In genomic region chr9:20300430-20301115, GRCh38 we compare ENCODE assay signal across 22 cellular contexts.
DNase-seq lines count a peak whose midpoint lies in the region; ATAC-seq, FAIRE-seq and TF ChIP-seq lines count a peak whose summit lies in the region.
"Had no signal": no experiment of that assay in that cellular context is flagged by ENCODE, and none has a peak within 500 bp of the region (broad histone marks: within the 10 kb centered on the region; RNA-seq: fewer than 3 reads in every experiment).

No MANE protein-coding gene starts in this region.

- H3K36me3 ChIP-seq in GM23248 (ENCODE audit: low read depth) (no peaks in the 10 kb centered on the region), H1 (ENCODE audit: control insufficient read depth in 2 of 4, insufficient read depth in 4 of 4, low read length in 3 of 4) (no peaks in the 10 kb centered on the region), neural progenitor cell (no peaks in the 10 kb centered on the region)
- H3K36me3 ChIP-seq: BLaER1 treated with 17β-estradiol and CSF1 and Interleukin-3, amounts not matched to agents 10 nM and 100 nM; Peyer's patch had no signal

- WGBS in GM23248 (ENCODE audit: low coverage in 1 of 2, low lambda C conversion rate in 2 of 2, missing lambda C conversion rate in 2 of 2), 2 experiments, result 2 to 7% methylated on average over 2 of the region's 2 CpGs
- WGBS in H1 (ENCODE audit: extremely low coverage in 1 of 2, insufficient coverage in 1 of 2, insufficient read length in 1 of 2, insufficient replicate concordance in 2 of 2, low coverage in 1 of 2, low lambda C conversion rate in 2 of 2, missing lambda C conversion rate in 1 of 2), 2 experiments, result 63% methylated on average over 2 of the region's 2 CpGs; no CpG with 5 or more reads in 1 of the 2 experiments

- H3K79me2 ChIP-seq in GM23248 (ENCODE audit: insufficient read depth), result no peaks in the 10 kb centered on the region
- H3K79me2 ChIP-seq in H1 (ENCODE audit: control insufficient read depth in 1 of 2, insufficient read depth in 2 of 2, low read length in 2 of 2), result no peaks in the 10 kb centered on the region
- no peaks in the 10 kb centered on the region for H3K79me2 ChIP-seq in neural progenitor cell (ENCODE audit: low read depth)

- peak overlapping the region; percentile 100 for H2BK20ac ChIP-seq in H1 (ENCODE audit: low read length)

- H3K23ac ChIP-seq in H1 (ENCODE audit: insufficient read length), result no peak overlapping the region

- TF ChIP-seq CTCF in H1 (IDR thresholded peaks at IDR 0.05; ENCODE audit: control extremely low read depth in 1 of 3, insufficient read depth in 1 of 3, low read depth in 1 of 3, low read length in 3 of 3) (no peak), neural progenitor cell (IDR thresholded peaks at IDR 0.05) (no peak)

- DNase-seq in activated CD4-positive, alpha-beta T cell treated with anti-CD3 and anti-CD28 coated beads for 36 hours, result no peak
- DNase-seq in activated CD4-positive, alpha-beta T cell treated with anti-CD3 and anti-CD28 coated beads, Interleukin-2, amount 50 U/mL, for 48 hours, result no peak
- DNase-seq in GM23248 (peak; percentile 28), H1 (ENCODE audit: low read depth in 1 of 2, low spot score in 2 of 2) (no peak), neural progenitor cell (ENCODE audit: low spot score) (no peak), HPDE6-E6E7 (ENCODE audit: extremely low spot score) (no peak)
- no peak for DNase-seq in stimulated activated CD4-positive, alpha-beta T cell treated with anti-CD3 and anti-CD28 coated beads, Interleukin-4, amount 100 ng/mL, for 1 hour
- DNase-seq: Caco-2, DMS53, HFFc6, MM.1S, NCI-H1105 treated with DMSO at 0.1 percent for 48 hours, NCI-H1930, NCI-H2171, NCI-H774, Peyer's patch, SHP77 treated with DMSO at 0.1 percent for 48 hours had no signal

- no peak for TF ChIP-seq POLR2A in H1 (IDR thresholded peaks at IDR 0.05; ENCODE audit: control extremely low read depth in 1 of 2, low read depth in 2 of 2, low read length in 2 of 2)

- CTCF ChIA-PET in activated CD4-positive, alpha-beta T cell treated with anti-CD3 and anti-CD28 coated beads for 36 hours (lab: Charles Lee), result interaction anchor here (1.1 kb wide), 1 partner anchor 10 kb away, joined by 3 read pairs; no protein-coding TSS in a partner anchor
- CTCF ChIA-PET in H1 (lab: Charles Lee; ENCODE audit: partially characterized antibody), result interaction anchor here (0.6 to 1.2 kb wide), 4 partner anchors 10 to 346 kb away, joined by 3 to 6 read pairs (median 4); no protein-coding TSS in a partner anchor

- no peaks in the 10 kb centered on the region for H3K27me3 Mint-ChIP-seq in activated CD4-positive, alpha-beta T cell treated with anti-CD3 and anti-CD28 coated beads for 36 hours
- peaks cover 3% of the 10 kb centered on the region for H3K27me3 Mint-ChIP-seq in neural progenitor cell (ENCODE audit: insufficient read depth, low read depth)

- no peaks in the 10 kb centered on the region for H3K79me1 ChIP-seq in H1 (ENCODE audit: low read depth, low read length)

- FAIRE-seq in H1 (lab: Jason Lieb, UNC), result no peak
- FAIRE-seq: GM12878, GM18507 had no signal

- H3K27me3 ChIP-seq in GM23248 (replicated peaks; ENCODE audit: insufficient read depth), result no peaks in the 10 kb centered on the region
- H3K27me3 ChIP-seq in H1 (replicated peaks in 1 of 4; ENCODE audit: control insufficient read depth in 3 of 4, extremely low read depth in 1 of 4, insufficient read depth in 3 of 4, low read length in 3 of 4), result no peaks in the 10 kb centered on the region
- no peaks in the 10 kb centered on the region for H3K27me3 ChIP-seq in neural progenitor cell
- H3K27me3 ChIP-seq: BLaER1 treated with 17β-estradiol and CSF1 and Interleukin-3, amounts not matched to agents 10 nM and 100 nM; Peyer's patch had no signal

- intact Hi-C loops in activated CD4-positive, alpha-beta T cell treated with anti-CD3 and anti-CD28 coated beads for 36 hours (cut with DNase I, micrococcal nuclease), result no loop called here

- H3K9me3 Mint-ChIP-seq in activated CD4-positive, alpha-beta T cell treated with anti-CD3 and anti-CD28 coated beads for 36 hours (ENCODE audit: low read depth), result no peaks in the 10 kb centered on the region
- no peaks in the 10 kb centered on the region for H3K9me3 Mint-ChIP-seq in neural progenitor cell
- H3K9me3 Mint-ChIP-seq: HFFc6 had no signal

- H3K9ac ChIP-seq in GM23248 (no peak overlapping the region), H1 (replicated peaks in 1 of 4; ENCODE audit: extremely low read depth in 1 of 4, low read depth in 3 of 4, low read length in 3 of 4) (no peak overlapping the region), neural progenitor cell (no peak overlapping the region)
- H3K9ac ChIP-seq: BLaER1 treated with 17β-estradiol and CSF1 and Interleukin-3, amounts not matched to agents 10 nM and 100 nM had no signal

- no peak overlapping the region for H3K27ac ChIP-seq in GM23248
- peak overlapping the region; percentile 37; the same call in 1 of the 2 replicates for H3K27ac ChIP-seq in H1 (ENCODE audit: low read depth, low read length)
- H3K27ac ChIP-seq in neural progenitor cell, result no peak overlapping the region
- H3K27ac ChIP-seq: 22Rv1; BLaER1 treated with 17β-estradiol and CSF1 and Interleukin-3, amounts not matched to agents 10 nM and 100 nM; Peyer's patch had no signal

- in situ Hi-C loops in GM23248 (cut with MboI), result no loop called here

- ATAC-seq in activated CD4-positive, alpha-beta T cell treated with anti-CD3 and anti-CD28 coated beads for 36 hours, result no peak
- ATAC-seq in GM21528 (IDR thresholded peaks at IDR 0.05; ENCODE audit: low FRiP score, unreplicated experiment), result no peak
- ATAC-seq: GM12878 had no signal

- peaks cover 17% of the 10 kb centered on the region for H3K4me1 ChIP-seq in GM23248 (ENCODE audit: insufficient read depth)
- H3K4me1 ChIP-seq in H1 (replicated peaks in 1 of 4; ENCODE audit: control insufficient read depth in 3 of 4, insufficient read depth in 4 of 4, low read length in 3 of 4), result peaks cover 6 to 25% (median 19%) of the 10 kb centered on the region in 4 experiments; a peak in 5 of 7 replicates
- peaks cover 24% of the 10 kb centered on the region for H3K4me1 ChIP-seq in neural progenitor cell
- H3K4me1 ChIP-seq: Caco-2, Peyer's patch had no signal

- H4K20me1 ChIP-seq in GM23248 (ENCODE audit: insufficient read depth) (no peaks in the 10 kb centered on the region), H1 (replicated peaks in 1 of 2; ENCODE audit: control insufficient read depth in 1 of 2, insufficient read depth in 2 of 2, low read length in 2 of 2) (no peaks in the 10 kb centered on the region), neural progenitor cell (ENCODE audit: low read depth) (no peaks in the 10 kb centered on the region)
- H4K20me1 ChIP-seq: BLaER1 treated with 17β-estradiol and CSF1 and Interleukin-3, amounts not matched to agents 10 nM and 100 nM had no signal

- no peaks in the 10 kb centered on the region for H3K9me2 ChIP-seq in GM23248 (ENCODE audit: insufficient read depth)

- no peak overlapping the region for H3K14ac ChIP-seq in H1 (ENCODE audit: insufficient read length)

- H2BK12ac ChIP-seq in H1 (ENCODE audit: low read depth, low read length), result peak overlapping the region; percentile 83

- POLR2A ChIA-PET in activated CD4-positive, alpha-beta T cell treated with anti-CD3 and anti-CD28 coated beads for 36 hours (lab: Charles Lee), result no interaction called here
- POLR2A ChIA-PET in H1 (lab: Charles Lee; ENCODE audit: partially characterized antibody), result no interaction called here

- H3K23me2 ChIP-seq in H1 (ENCODE audit: low read depth, low read length), result no peaks in the 10 kb centered on the region

- no peaks in the 10 kb centered on the region for H3K36me3 Mint-ChIP-seq in activated CD4-positive, alpha-beta T cell treated with anti-CD3 and anti-CD28 coated beads for 36 hours (ENCODE audit: low read depth)
- H3K36me3 Mint-ChIP-seq in neural progenitor cell, result no peaks in the 10 kb centered on the region

- H4K91ac ChIP-seq in H1 (replicated peaks; ENCODE audit: insufficient read length, low read length), result peak overlapping the region; percentile 35

- TF ChIP-seq RAD21 in H1 (IDR thresholded peaks at IDR 0.05 in 1 of 2, conservative IDR thresholded peaks at IDR 0.05 in 1 of 2; ENCODE audit: low read depth in 2 of 2, low read length in 2 of 2), result no peak

- no peak overlapping the region for H3K56ac ChIP-seq in H1 (replicated peaks; ENCODE audit: insufficient read length, low read depth, low read length)

- no peak overlapping the region for H3K4me3 Mint-ChIP-seq in activated CD4-positive, alpha-beta T cell treated with anti-CD3 and anti-CD28 coated beads for 36 hours
- no peak overlapping the region for H3K4me3 Mint-ChIP-seq in neural progenitor cell
- H3K4me3 Mint-ChIP-seq: HFFc6 had no signal

- no peak overlapping the region; the same call in 1 of the 2 replicates for H2AK5ac ChIP-seq in H1 (ENCODE audit: low read depth, low read length)

- H4K5ac ChIP-seq in H1 (ENCODE audit: insufficient read length, low read depth, low read length), result no peak overlapping the region

- no peak for TF ChIP-seq EP300 in H1 (IDR thresholded peaks at IDR 0.05; ENCODE audit: borderline replicate concordance in 1 of 2, low read depth in 2 of 2, low read length in 2 of 2)

- H3K4me3 ChIP-seq in GM23248 (no peak overlapping the region), H1 (ENCODE audit: extremely low read depth in 1 of 4, insufficient read depth in 2 of 4, low read depth in 3 of 4, low read length in 4 of 4) (no peak overlapping the region), neural progenitor cell (no peak overlapping the region)
- H3K4me3 ChIP-seq: BLaER1 treated with 17β-estradiol and CSF1 and Interleukin-3, amounts not matched to agents 10 nM and 100 nM; GM12878; Peyer's patch had no signal

- H3F3A ChIP-seq in GM23248 (ENCODE audit: insufficient read depth) (0 out of 2 replicates have a peak, but pooled peaks cover 4% of the 10 kb centered on the region), neural progenitor cell (ENCODE audit: low read depth) (no peaks in the 10 kb centered on the region)

- peak overlapping the region; percentile 44 for H3K27ac Mint-ChIP-seq in activated CD4-positive, alpha-beta T cell treated with anti-CD3 and anti-CD28 coated beads for 36 hours
- H3K27ac Mint-ChIP-seq in neural progenitor cell, result no peak overlapping the region
- H3K27ac Mint-ChIP-seq: HFFc6 had no signal

- H2AFZ ChIP-seq in GM23248 (0 out of 2 replicates have a peak overlapping the region, but pooled peaks have one; percentile 6), H1 (ENCODE audit: low read length) (peak overlapping the region; percentile 63; the same call in 1 of the 2 replicates), neural progenitor cell (replicated peaks) (peak overlapping the region; percentile 53)

- H3K4me2 ChIP-seq in GM23248 (ENCODE audit: unreplicated experiment) (no peak overlapping the region), H1 (ENCODE audit: insufficient read depth in 1 of 2, low read depth in 2 of 2, low read length in 2 of 2) (no peak overlapping the region), neural progenitor cell (no peak overlapping the region)
- H3K4me2 ChIP-seq: BLaER1 treated with 17β-estradiol and CSF1 and Interleukin-3, amounts not matched to agents 10 nM and 100 nM had no signal

- H3K18ac ChIP-seq in H1 (ENCODE audit: extremely low read depth, low read length), result peak overlapping the region; percentile 64

- 0 out of 2 replicates have a peak overlapping the region, but pooled peaks have one; percentile 19 for H2BK15ac ChIP-seq in H1 (ENCODE audit: low read length)

- peaks cover 24% of the 10 kb centered on the region for H3K4me1 Mint-ChIP-seq in activated CD4-positive, alpha-beta T cell treated with anti-CD3 and anti-CD28 coated beads for 36 hours
- H3K4me1 Mint-ChIP-seq in neural progenitor cell, result peaks cover 12% of the 10 kb centered on the region

- H2BK5ac ChIP-seq in H1 (ENCODE audit: low read depth, low read length), result peak overlapping the region; percentile 95; the same call in 1 of the 2 replicates

- no peaks in the 10 kb centered on the region for H3K9me3 ChIP-seq in GM23248 (ENCODE audit: low read depth)
- H3K9me3 ChIP-seq in H1 (ENCODE audit: insufficient read depth in 2 of 2, low read depth in 1 of 2, low read length in 1 of 2), result no peaks in the 10 kb centered on the region
- no peaks in the 10 kb centered on the region for H3K9me3 ChIP-seq in neural progenitor cell (ENCODE audit: low read depth)
- H3K9me3 ChIP-seq: BLaER1 treated with 17β-estradiol and CSF1 and Interleukin-3, amounts not matched to agents 10 nM and 100 nM; Caco-2; Peyer's patch had no signal

- H2BK120ac ChIP-seq in H1 (replicated peaks; ENCODE audit: low read depth, low read length), result peak overlapping the region; percentile 91

- no peak overlapping the region for H3K4ac ChIP-seq in H1 (replicated peaks; ENCODE audit: insufficient read length, low read depth, low read length)

- no peak overlapping the region for H4K8ac ChIP-seq in H1 (ENCODE audit: extremely low read depth, insufficient read depth, low read length)

Comparison
In these comparisons a context has a peak if more than half of its experiments do, and no peak if none do; other contexts are left out.
1. H2AFZ ChIP-seq: peak in every context shown above with its lines; median percentile 63 in H1; 53 in neural progenitor cell; 6 in GM23248.